In the genomic region with DNA sequence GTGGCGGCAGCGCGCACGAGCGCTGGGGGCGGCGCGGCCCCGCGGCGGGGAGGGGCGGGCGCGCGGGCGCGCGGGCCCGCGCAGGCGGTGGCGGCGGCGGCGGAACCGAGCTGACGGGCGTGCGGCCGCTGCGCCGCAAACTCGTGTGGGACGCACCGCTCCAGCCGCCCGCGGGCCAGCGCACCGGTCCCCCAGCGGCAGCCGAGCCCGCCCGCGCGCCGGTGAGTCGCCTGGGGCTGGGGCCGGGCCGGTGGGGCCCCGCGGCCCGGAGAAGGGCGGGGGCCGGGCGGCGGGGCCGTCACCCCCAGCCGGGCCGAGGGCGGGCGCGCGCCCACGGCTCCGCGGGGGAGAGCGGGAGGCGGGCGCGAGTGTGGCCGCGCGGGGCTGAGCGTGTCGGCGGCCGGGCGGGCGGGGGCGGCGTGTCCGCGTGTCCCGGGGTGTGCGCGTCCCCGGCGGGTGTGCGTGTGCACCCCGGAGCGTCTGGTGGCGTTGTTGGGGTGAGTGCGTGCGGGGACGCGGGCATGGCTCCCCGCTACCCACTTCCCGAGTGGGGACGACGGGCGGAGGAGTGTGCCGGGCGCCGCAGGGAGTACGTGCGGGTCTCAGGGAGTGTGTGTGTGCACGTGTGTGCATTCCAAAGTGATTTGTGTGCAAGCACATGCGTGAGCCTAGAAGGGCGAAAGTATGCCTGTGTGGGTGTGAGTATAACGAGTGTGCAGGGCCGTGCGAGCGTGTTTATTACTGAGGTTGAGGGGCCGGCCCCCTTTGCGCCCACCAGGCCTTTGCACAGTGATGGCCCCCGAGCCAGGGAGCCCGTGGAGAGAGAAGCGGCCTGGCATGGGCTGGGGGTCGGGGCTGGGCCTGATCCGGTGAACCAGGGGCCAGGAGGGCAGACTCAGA, we compare ENCODE assay signal across 7 cellular contexts. TPM values are rescaled to one million over a fixed set of nuclear protein-coding genes. Genes with fewer than 3 reads are reported as not detected.
A peak's percentile ranks its signal among the peaks of the same experiment; 100 is the strongest.
DNase-seq lines count a peak whose midpoint lies in the region; ATAC-seq and TF ChIP-seq lines count a peak whose summit lies in the region.

A gene (plus strand): TSS at position 85 of the 900 bp plus-strand sequence. CDS start 44,016 bp downstream, outside the sequence.

- H3K4ac ChIP-seq in trophoblast cell (ENCODE audit: low read depth, low read length) = peak within 1 kb of the TSS; percentile 80

- no peak within 1 kb of the TSS for H3K23ac ChIP-seq in trophoblast cell (ENCODE audit: low read length)

- H2BK120ac ChIP-seq in trophoblast cell (ENCODE audit: insufficient read depth, low read length, poor library complexity) = peak within 1 kb of the TSS; percentile 83

- DNase-seq in NCI-H69 (lab: John Stamatoyannopoulos, UW) (peak; percentile 77), cardiac muscle cell (ENCODE audit: low read depth in 1 of 2, low spot score in 1 of 2) (peak; percentile 51 to 63), trophoblast cell (peak in 1 of 2 donors; percentile 56), NCI-H1436 treated with DMSO at 0.1 percent for 48 hours (lab: John Stamatoyannopoulos, UW) (no peak)

- H3K27me3 ChIP-seq in cardiac muscle cell (no peaks in the 10 kb centered on the region), trophoblast cell (ENCODE audit: insufficient read depth, low read length) (no peaks in the 10 kb centered on the region)

- H3K4me1 ChIP-seq in cardiac muscle cell (ENCODE audit: low read depth) (peaks cover 9% of the 10 kb centered on the region), trophoblast cell (ENCODE audit: control insufficient read depth in 1 of 2, insufficient read depth in 2 of 2, low read length in 2 of 2) (peaks cover 44 to 46% of the 10 kb centered on the region in 2 experiments)

- H3K14ac ChIP-seq in trophoblast cell (ENCODE audit: low read length) = peak within 1 kb of the TSS; percentile 89

- H2BK12ac ChIP-seq in trophoblast cell (ENCODE audit: low read length) = peak within 1 kb of the TSS; percentile 88

- no peak for TF ChIP-seq CTCF in cardiac muscle cell (IDR thresholded peaks at IDR 0.05; ENCODE audit: low read depth, low read length)

- H3K27ac Mint-ChIP-seq in activated naive CD4-positive, alpha-beta T cell treated with anti-CD3 and anti-CD28 coated beads, Interleukin-2, amount 50 U/mL, for 24 hours = no peak within 1 kb of the TSS

- H3K4me2 ChIP-seq in trophoblast cell (ENCODE audit: low read length) = peak within 1 kb of the TSS; percentile 81

- H2AFZ ChIP-seq in trophoblast cell (ENCODE audit: insufficient read depth, low read length, poor library complexity) = peak within 1 kb of the TSS; percentile 38

- H3K79me2 ChIP-seq in trophoblast cell (ENCODE audit: control insufficient read depth, insufficient read depth, low read length, poor library complexity) = peaks cover 23% of the 10 kb centered on the region

- H3K4me1 Mint-ChIP-seq in activated naive CD4-positive, alpha-beta T cell treated with anti-CD3 and anti-CD28 coated beads, Interleukin-2, amount 50 U/mL, for 24 hours = peaks cover 22% of the 10 kb centered on the region

- H3K36me3 Mint-ChIP-seq in activated naive CD4-positive, alpha-beta T cell treated with anti-CD3 and anti-CD28 coated beads, Interleukin-2, amount 50 U/mL, for 24 hours = no peaks in the 10 kb centered on the region

- peak within 1 kb of the TSS; percentile 94 for H3K4me3 ChIP-seq in cardiac muscle cell
- peak within 1 kb of the TSS; percentile 81 for H3K4me3 ChIP-seq in trophoblast cell (ENCODE audit: low read depth, low read length)

- peak within 1 kb of the TSS; percentile 57 for H2AK5ac ChIP-seq in trophoblast cell (ENCODE audit: low read length)

- ATAC-seq in GM18505 (IDR thresholded peaks at IDR 0.05; ENCODE audit: unreplicated experiment) (peak; percentile 28), GM18861 (IDR thresholded peaks at IDR 0.05; ENCODE audit: unreplicated experiment) (no peak)

- H4K91ac ChIP-seq in trophoblast cell (ENCODE audit: low read depth, low read length) = peak within 1 kb of the TSS; percentile 90

- H3K36me3 ChIP-seq in cardiac muscle cell (no peaks in the 10 kb centered on the region), trophoblast cell (ENCODE audit: control insufficient read depth in 1 of 2, insufficient read depth in 2 of 2, low read length in 2 of 2) (peaks cover under 1% of the 10 kb centered on the region in 2 experiments)

- WGBS in trophoblast cell (ENCODE audit: extremely low coverage, insufficient coverage, insufficient read length) = no CpG with 5 or more reads among the region's 121 CpGs

- H3K27me3 Mint-ChIP-seq in activated naive CD4-positive, alpha-beta T cell treated with anti-CD3 and anti-CD28 coated beads, Interleukin-2, amount 50 U/mL, for 24 hours = peaks cover 37% of the 10 kb centered on the region

- H3K4me3 Mint-ChIP-seq in activated naive CD4-positive, alpha-beta T cell treated with anti-CD3 and anti-CD28 coated beads, Interleukin-2, amount 50 U/mL, for 24 hours = peak within 1 kb of the TSS; percentile 90

- H2BK5ac ChIP-seq in trophoblast cell (ENCODE audit: low read depth, low read length, poor library complexity) = peak within 1 kb of the TSS; percentile 90

- H3K9me3 ChIP-seq in cardiac muscle cell (ENCODE audit: low read depth) (no peaks in the 10 kb centered on the region), trophoblast cell (ENCODE audit: insufficient read depth, low read depth, low read length) (no peaks in the 10 kb centered on the region)

- no peaks in the 10 kb centered on the region for H3K9me3 Mint-ChIP-seq in activated naive CD4-positive, alpha-beta T cell treated with anti-CD3 and anti-CD28 coated beads, Interleukin-2, amount 50 U/mL, for 24 hours

- peak within 1 kb of the TSS; percentile 88 for H4K8ac ChIP-seq in trophoblast cell (ENCODE audit: low read depth, low read length)

- peak within 1 kb of the TSS; percentile 76 for H3K9ac ChIP-seq in trophoblast cell (ENCODE audit: low read length)

- peak; percentile 63 for TF ChIP-seq POLR2A in GM18505 (IDR thresholded peaks at IDR 0.05; ENCODE audit: borderline replicate concordance, extremely low read depth, insufficient read depth, insufficient read length)

- H3K27ac ChIP-seq in cardiac muscle cell (no peak within 1 kb of the TSS), trophoblast cell (ENCODE audit: low read depth, low read length) (peak within 1 kb of the TSS; percentile 93)

- peak within 1 kb of the TSS; percentile 95 for H4K12ac ChIP-seq in trophoblast cell (ENCODE audit: low read depth, low read length)

- peaks cover 27% of the 10 kb centered on the region for H3K79me1 ChIP-seq in trophoblast cell (ENCODE audit: low read length)

- peak within 1 kb of the TSS; percentile 88 for H3K18ac ChIP-seq in trophoblast cell (ENCODE audit: low read length)

RNA-seq across cellular contexts. Expression of the gene that starts here (rescaled TPM):
- total RNA-seq in cardiac muscle cell = 13.8 and 27.0 TPM in 2 replicates
- 14.3 and 33.7 TPM in 2 replicates for polyA plus RNA-seq in cardiac muscle cell
- 51.6 and 53.5 TPM in 2 replicates for polyA plus RNA-seq in trophoblast cell (2013)
